In the genomic region with DNA sequence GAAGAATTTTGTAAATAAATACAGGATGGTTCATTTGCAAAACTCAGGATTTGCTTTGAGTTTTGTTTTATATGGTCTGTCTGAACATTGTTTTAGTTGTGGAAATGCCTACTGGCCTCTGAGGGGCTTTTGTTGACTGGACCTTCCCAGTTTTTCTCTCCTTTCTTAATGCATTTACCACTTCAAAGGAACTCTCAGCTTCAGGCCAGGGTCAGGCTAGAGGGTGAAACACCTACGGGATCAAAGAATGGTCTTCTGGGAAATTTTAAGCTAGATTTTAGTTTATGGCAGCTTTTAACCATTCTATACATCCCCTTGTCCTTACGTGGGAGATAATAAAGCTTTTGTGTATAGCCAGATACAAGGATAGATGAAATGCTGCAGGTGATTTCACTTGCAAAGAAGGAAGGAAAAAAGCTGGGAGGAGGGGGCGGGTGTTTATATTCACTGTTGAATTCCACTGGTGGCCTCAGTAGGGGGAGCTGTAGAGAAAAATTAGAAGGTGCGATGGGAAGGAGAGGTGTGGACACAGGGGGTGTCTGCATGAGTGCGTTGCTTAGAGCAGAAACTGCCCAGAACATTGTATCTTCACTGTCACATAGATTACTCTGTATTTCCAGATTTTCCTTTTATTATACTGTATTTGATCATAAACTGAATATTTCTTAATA, we compare ENCODE assay signal across 1 cellular context.
TF ChIP-seq lines count a peak whose summit lies in the region.

No MANE protein-coding gene starts in this region.

TF ChIP-seq in K562, 482 proteins besides CTCF, POLR2A, EP300 and RAD21 (continued from another document):
- TF ChIP-seq POLR2H (tag; IDR thresholded peaks at IDR 0.05; ENCODE audit: low read depth): no peak
- no peak for TF ChIP-seq HMG20A (CRISPR knock-in tag; conservative IDR thresholded peaks at IDR 0.05)
- TF ChIP-seq KLF16 (IDR thresholded peaks at IDR 0.05): peak; percentile 6; the same call in 1 of the 2 replicates
- peak in 1 of 2 experiments; percentile 43; a peak in 1 of 4 replicates for TF ChIP-seq MAZ (CRISPR knock-in tag; conservative IDR thresholded peaks at IDR 0.05 in 1 of 2, IDR thresholded peaks at IDR 0.05 in 1 of 2)
- TF ChIP-seq, protein P1, sequence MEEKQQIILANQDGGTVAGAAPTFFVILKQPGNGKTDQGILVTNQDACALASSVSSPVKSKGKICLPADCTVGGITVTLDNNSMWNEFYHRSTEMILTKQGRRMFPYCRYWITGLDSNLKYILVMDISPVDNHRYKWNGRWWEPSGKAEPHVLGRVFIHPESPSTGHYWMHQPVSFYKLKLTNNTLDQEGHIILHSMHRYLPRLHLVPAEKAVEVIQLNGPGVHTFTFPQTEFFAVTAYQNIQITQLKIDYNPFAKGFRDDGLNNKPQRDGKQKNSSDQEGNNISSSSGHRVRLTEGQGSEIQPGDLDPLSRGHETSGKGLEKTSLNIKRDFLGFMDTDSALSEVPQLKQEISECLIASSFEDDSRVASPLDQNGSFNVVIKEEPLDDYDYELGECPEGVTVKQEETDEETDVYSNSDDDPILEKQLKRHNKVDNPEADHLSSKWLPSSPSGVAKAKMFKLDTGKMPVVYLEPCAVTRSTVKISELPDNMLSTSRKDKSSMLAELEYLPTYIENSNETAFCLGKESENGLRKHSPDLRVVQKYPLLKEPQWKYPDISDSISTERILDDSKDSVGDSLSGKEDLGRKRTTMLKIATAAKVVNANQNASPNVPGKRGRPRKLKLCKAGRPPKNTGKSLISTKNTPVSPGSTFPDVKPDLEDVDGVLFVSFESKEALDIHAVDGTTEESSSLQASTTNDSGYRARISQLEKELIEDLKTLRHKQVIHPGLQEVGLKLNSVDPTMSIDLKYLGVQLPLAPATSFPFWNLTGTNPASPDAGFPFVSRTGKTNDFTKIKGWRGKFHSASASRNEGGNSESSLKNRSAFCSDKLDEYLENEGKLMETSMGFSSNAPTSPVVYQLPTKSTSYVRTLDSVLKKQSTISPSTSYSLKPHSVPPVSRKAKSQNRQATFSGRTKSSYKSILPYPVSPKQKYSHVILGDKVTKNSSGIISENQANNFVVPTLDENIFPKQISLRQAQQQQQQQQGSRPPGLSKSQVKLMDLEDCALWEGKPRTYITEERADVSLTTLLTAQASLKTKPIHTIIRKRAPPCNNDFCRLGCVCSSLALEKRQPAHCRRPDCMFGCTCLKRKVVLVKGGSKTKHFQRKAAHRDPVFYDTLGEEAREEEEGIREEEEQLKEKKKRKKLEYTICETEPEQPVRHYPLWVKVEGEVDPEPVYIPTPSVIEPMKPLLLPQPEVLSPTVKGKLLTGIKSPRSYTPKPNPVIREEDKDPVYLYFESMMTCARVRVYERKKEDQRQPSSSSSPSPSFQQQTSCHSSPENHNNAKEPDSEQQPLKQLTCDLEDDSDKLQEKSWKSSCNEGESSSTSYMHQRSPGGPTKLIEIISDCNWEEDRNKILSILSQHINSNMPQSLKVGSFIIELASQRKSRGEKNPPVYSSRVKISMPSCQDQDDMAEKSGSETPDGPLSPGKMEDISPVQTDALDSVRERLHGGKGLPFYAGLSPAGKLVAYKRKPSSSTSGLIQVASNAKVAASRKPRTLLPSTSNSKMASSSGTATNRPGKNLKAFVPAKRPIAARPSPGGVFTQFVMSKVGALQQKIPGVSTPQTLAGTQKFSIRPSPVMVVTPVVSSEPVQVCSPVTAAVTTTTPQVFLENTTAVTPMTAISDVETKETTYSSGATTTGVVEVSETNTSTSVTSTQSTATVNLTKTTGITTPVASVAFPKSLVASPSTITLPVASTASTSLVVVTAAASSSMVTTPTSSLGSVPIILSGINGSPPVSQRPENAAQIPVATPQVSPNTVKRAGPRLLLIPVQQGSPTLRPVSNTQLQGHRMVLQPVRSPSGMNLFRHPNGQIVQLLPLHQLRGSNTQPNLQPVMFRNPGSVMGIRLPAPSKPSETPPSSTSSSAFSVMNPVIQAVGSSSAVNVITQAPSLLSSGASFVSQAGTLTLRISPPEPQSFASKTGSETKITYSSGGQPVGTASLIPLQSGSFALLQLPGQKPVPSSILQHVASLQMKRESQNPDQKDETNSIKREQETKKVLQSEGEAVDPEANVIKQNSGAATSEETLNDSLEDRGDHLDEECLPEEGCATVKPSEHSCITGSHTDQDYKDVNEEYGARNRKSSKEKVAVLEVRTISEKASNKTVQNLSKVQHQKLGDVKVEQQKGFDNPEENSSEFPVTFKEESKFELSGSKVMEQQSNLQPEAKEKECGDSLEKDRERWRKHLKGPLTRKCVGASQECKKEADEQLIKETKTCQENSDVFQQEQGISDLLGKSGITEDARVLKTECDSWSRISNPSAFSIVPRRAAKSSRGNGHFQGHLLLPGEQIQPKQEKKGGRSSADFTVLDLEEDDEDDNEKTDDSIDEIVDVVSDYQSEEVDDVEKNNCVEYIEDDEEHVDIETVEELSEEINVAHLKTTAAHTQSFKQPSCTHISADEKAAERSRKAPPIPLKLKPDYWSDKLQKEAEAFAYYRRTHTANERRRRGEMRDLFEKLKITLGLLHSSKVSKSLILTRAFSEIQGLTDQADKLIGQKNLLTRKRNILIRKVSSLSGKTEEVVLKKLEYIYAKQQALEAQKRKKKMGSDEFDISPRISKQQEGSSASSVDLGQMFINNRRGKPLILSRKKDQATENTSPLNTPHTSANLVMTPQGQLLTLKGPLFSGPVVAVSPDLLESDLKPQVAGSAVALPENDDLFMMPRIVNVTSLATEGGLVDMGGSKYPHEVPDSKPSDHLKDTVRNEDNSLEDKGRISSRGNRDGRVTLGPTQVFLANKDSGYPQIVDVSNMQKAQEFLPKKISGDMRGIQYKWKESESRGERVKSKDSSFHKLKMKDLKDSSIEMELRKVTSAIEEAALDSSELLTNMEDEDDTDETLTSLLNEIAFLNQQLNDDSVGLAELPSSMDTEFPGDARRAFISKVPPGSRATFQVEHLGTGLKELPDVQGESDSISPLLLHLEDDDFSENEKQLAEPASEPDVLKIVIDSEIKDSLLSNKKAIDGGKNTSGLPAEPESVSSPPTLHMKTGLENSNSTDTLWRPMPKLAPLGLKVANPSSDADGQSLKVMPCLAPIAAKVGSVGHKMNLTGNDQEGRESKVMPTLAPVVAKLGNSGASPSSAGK (IDR thresholded peaks at IDR 0.05): no peak
- TF ChIP-seq FOXK2 (conservative IDR thresholded peaks at IDR 0.05 in 1 of 2, IDR thresholded peaks at IDR 0.05 in 1 of 2; ENCODE audit: low read depth in 2 of 2): peak in 1 of 2 experiments; percentile 51; a peak in 2 of 4 replicates
- 0 out of 2 replicates have a peak, but pooled peaks have one; percentile 11 for TF ChIP-seq EGR1 (conservative IDR thresholded peaks at IDR 0.05)
